ENCODE assay signal across 10 cellular contexts in genomic region chr10:72567884-72568283, GRCh38. TPM values are rescaled to one million over a fixed set of nuclear protein-coding genes. Genes with fewer than 3 reads are reported as not detected.
DNase-seq lines count a peak whose midpoint lies in the region; ATAC-seq and TF ChIP-seq lines count a peak whose summit lies in the region.
"Had no signal": no experiment of that assay in that cellular context is flagged by ENCODE, and none has a peak within 500 bp of the region (broad histone marks: within the 10 kb centered on the region; RNA-seq: fewer than 3 reads in every experiment).

No MANE protein-coding gene starts in this region.

- H3K36me3 ChIP-seq in lower lobe of right lung, result peaks cover 20% of the 10 kb centered on the region
- H3K36me3 ChIP-seq in transverse colon, result peaks cover 0 to 14% (median 4%) of the 10 kb centered on the region in 4 donors

- TF ChIP-seq EP300 in transverse colon (IDR thresholded peaks at IDR 0.05; ENCODE audit: low read depth), result no peak

- H3K4me1 ChIP-seq in lower lobe of right lung (peaks cover 10% of the 10 kb centered on the region), transverse colon (peaks cover 0 to 3% (median 0%) of the 10 kb centered on the region in 4 donors)

- in situ Hi-C loops in transverse colon (cut with MboI; ENCODE audit: low pct_ligation_motif_present in 1 of 4, low pct_unique_long_range_greater_than_20kb in 1 of 4, low sequenced_read_pairs in 3 of 4), result no loop called here

- no peak for TF ChIP-seq POLR2A in transverse colon (IDR thresholded peaks at IDR 0.05)

- DNase-seq in D341Med (ENCODE audit: low spot score), result peak; percentile 41
- DNase-seq in HuH-7 (ENCODE audit: low spot score), result peak; percentile 12
- DNase-seq in astrocyte of the hippocampus (ENCODE audit: low read depth, low spot score), result peak; percentile 4
- no peak for DNase-seq in lower lobe of right lung
- DNase-seq in NCI-H2029 treated with DMSO at 0.1 percent for 48 hours (lab: John Stamatoyannopoulos, UW), result no peak
- no peak for DNase-seq in transverse colon
- DNase-seq in caudate nucleus (lab: John Stamatoyannopoulos, UW), result no peak
- DNase-seq in DMS79 treated with DMSO at 0.1 percent for 48 hours (lab: John Stamatoyannopoulos, UW), result no peak
- DNase-seq: T-helper 2 cell had no signal

- intact Hi-C loops in lower lobe of right lung (cut with DNase I) (no loop called here), transverse colon (cut with DNase I; ENCODE audit: low total_unique reads) (no loop called here)

- H3K9me3 ChIP-seq in lower lobe of right lung, result no peaks in the 10 kb centered on the region
- H3K9me3 ChIP-seq in transverse colon, result no peaks in the 10 kb centered on the region
- H3K9me3 ChIP-seq: gastrocnemius medialis had no signal

- no peak overlapping the region for H3K4me3 ChIP-seq in lower lobe of right lung
- H3K4me3 ChIP-seq in transverse colon, result no peak overlapping the region
- H3K4me3 ChIP-seq: gastrocnemius medialis had no signal

- H3K27ac ChIP-seq in lower lobe of right lung, result peak overlapping the region; percentile 20
- H3K27ac ChIP-seq in transverse colon, result no peak overlapping the region
- H3K27ac ChIP-seq in caudate nucleus (ENCODE audit: low read depth, low read length), result no peak overlapping the region

- WGBS in transverse colon (ENCODE audit: low coverage in 1 of 2), 2 donors, result 44 to 45% methylated on average over 2 of the region's 2 CpGs

- peak; percentile 25 for TF ChIP-seq CTCF in lower lobe of right lung (IDR thresholded peaks at IDR 0.05)
- TF ChIP-seq CTCF in transverse colon (IDR thresholded peaks at IDR 0.05), result peak in 1 of 5 experiments; percentile 27

- no peak for ATAC-seq in lower lobe of right lung

- H3K27me3 ChIP-seq in lower lobe of right lung (ENCODE audit: low read depth) (no peaks in the 10 kb centered on the region), transverse colon (no peaks in the 10 kb centered on the region)
- H3K27me3 ChIP-seq: gastrocnemius medialis had no signal

RNA-seq across cellular contexts. Expression of gene MICU1, which starts 58.0 kb away (rescaled TPM):
- 57.1 TPM for total RNA-seq in lower lobe of right lung
- 10 to 100 TPM; 25.1 to 41.1 (median 34.9) TPM for total RNA-seq in transverse colon

Comparison
In these comparisons a context has a peak if more than half of its experiments do, and no peak if none do; other contexts are left out.
1. DNase-seq: peak in D341Med (single experiment), HuH-7 (single experiment) and astrocyte of the hippocampus (single experiment); none in lower lobe of right lung (single experiment), NCI-H2029 treated with DMSO at 0.1 percent for 48 hours (single experiment), transverse colon (single experiment), caudate nucleus (0 of 61) and DMS79 treated with DMSO at 0.1 percent for 48 hours (single experiment).